1 cellular context compared by ENCODE assay signal in the genomic region with DNA sequence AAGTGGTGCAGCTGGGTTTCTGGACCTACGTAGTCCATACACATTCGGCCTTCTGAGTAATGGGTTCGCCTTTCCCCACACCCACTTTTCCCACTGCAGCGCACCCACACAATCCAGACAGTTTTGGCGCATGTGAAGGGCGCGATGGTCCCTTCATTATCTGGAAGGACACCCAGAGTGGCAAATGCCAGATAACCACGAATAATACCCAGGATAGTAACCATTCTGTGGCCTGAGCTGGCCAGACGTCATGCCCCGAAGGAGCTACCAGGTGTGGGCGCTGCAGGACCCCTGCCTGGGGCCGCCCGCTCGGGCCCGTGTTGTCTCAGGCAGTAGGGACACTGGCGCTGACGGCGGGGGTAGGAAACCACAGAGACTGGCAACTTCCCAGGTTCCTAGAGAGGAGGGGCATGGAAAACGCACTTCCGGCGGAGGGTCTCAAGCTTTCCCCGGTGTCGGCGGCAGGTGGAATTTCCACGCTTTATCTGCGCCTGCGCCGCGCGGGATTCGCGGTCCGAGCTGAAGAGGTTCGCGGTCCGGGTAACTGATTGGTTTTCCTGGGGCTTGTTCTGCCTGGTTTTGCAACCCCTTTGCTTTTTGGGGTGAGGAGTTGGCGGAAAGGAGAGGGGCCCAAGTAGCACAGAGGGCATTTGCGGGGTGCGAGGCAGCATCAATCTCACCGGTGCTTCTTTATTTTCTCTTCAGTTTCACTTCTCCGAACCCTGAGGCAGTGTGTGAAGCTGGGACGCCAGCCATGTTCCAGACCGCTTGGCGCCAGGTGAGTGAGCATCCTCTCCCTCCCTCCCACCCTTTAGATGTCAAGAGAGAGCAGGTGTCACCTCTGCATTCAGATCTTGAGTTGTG.
A peak's percentile ranks its signal among the peaks of the same experiment; 100 is the strongest.
TF ChIP-seq lines count a peak whose summit lies in the region.

A gene (plus strand): TSS at position 441 of the 864 bp plus-strand sequence. CDS start 314 bp downstream, at position 755.

TF ChIP-seq in H1, 55 proteins besides CTCF, POLR2A, EP300 and RAD21 (continued from another document):
- TF ChIP-seq CEBPB (IDR thresholded peaks at IDR 0.05; ENCODE audit: low read depth, low read length) (no peak), TEAD4 (IDR thresholded peaks at IDR 0.05; ENCODE audit: low read depth, low read length) (peak; percentile 45; the same call in 1 of the 2 replicates), SAP30 (IDR thresholded peaks at IDR 0.05; ENCODE audit: insufficient read depth, insufficient replicate concordance, low read length) (no peak), GABPA (IDR thresholded peaks at IDR 0.05; ENCODE audit: borderline replicate concordance, insufficient read depth, low read length) (peak; percentile 82), SUZ12 (IDR thresholded peaks at IDR 0.05; ENCODE audit: low read length) (no peak; the same call in 1 of the 2 replicates), CREB1 (IDR thresholded peaks at IDR 0.05) (peak; percentile 78), EGR1 (IDR thresholded peaks at IDR 0.05; ENCODE audit: borderline replicate concordance, low read depth, low read length) (peak; percentile 44; the same call in 1 of the 2 replicates), NRF1 (IDR thresholded peaks at IDR 0.05; ENCODE audit: low read depth, low read length) (peak; percentile 44; the same call in 1 of the 2 replicates), RBBP5 (IDR thresholded peaks at IDR 0.05; ENCODE audit: borderline replicate concordance, low read depth, low read length) (peak; percentile 83; the same call in 1 of the 2 replicates), TAF7 (optimal IDR thresholded peaks at IDR 0.05; ENCODE audit: borderline replicate concordance, low read depth, low read length) (peak; percentile 55), KDM4A (IDR thresholded peaks at IDR 0.05; ENCODE audit: low read depth, low read length, severe bottlenecking) (peak; percentile 65), PHF8 (conservative IDR thresholded peaks at IDR 0.05; ENCODE audit: low read depth, low read length) (peak; percentile 69), SIRT6 (IDR thresholded peaks at IDR 0.05; ENCODE audit: low read length) (no peak), KDM1A (IDR thresholded peaks at IDR 0.05; ENCODE audit: borderline replicate concordance, low read length) (peak; percentile 20; the same call in 1 of the 2 replicates), JUND (IDR thresholded peaks at IDR 0.05; ENCODE audit: low read length) (no peak), YY1 (IDR thresholded peaks at IDR 0.05; ENCODE audit: low read depth, low read length) (peak; percentile 48; the same call in 1 of the 2 replicates), ASH2L (IDR thresholded peaks at IDR 0.05; ENCODE audit: low read length) (peak; percentile 77), POLR2AphosphoS5 (IDR thresholded peaks at IDR 0.05; ENCODE audit: low read depth, low read length) (0 out of 2 replicates have a peak, but pooled peaks have one; percentile 26), SP4 (IDR thresholded peaks at IDR 0.05; ENCODE audit: low read length) (no peak), HDAC6 (IDR thresholded peaks at IDR 0.05; ENCODE audit: low read depth, low read length) (no peak), BACH1 (IDR thresholded peaks at IDR 0.05; ENCODE audit: low read length) (peak; percentile 90), CHD2 (IDR thresholded peaks at IDR 0.05; ENCODE audit: low read length) (no peak), CBX8 (IDR thresholded peaks at IDR 0.05; ENCODE audit: borderline replicate concordance, low read depth, low read length) (no peak), TBP (IDR thresholded peaks at IDR 0.05; ENCODE audit: low read depth, low read length) (peak; percentile 52), SIN3A (conservative IDR thresholded peaks at IDR 0.05 in 1 of 2, IDR thresholded peaks at IDR 0.05 in 1 of 2; ENCODE audit: low read depth in 1 of 2, low read length in 2 of 2) (peak in 1 of 2 experiments; percentile 12; a peak in 1 of 4 replicates)
- TF ChIP-seq, protein P1, sequence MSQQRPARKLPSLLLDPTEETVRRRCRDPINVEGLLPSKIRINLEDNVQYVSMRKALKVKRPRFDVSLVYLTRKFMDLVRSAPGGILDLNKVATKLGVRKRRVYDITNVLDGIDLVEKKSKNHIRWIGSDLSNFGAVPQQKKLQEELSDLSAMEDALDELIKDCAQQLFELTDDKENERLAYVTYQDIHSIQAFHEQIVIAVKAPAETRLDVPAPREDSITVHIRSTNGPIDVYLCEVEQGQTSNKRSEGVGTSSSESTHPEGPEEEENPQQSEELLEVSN (IDR thresholded peaks at IDR 0.05) = peak; percentile 51; the same call in 1 of the 2 replicates
- TF ChIP-seq, protein P2, sequence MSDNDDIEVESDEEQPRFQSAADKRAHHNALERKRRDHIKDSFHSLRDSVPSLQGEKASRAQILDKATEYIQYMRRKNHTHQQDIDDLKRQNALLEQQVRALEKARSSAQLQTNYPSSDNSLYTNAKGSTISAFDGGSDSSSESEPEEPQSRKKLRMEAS (IDR thresholded peaks at IDR 0.05) = peak; percentile 49
TF ChIP-seq in H1: peak in this region for 22.
